11 cellular contexts compared by ENCODE assay signal in the genomic region with DNA sequence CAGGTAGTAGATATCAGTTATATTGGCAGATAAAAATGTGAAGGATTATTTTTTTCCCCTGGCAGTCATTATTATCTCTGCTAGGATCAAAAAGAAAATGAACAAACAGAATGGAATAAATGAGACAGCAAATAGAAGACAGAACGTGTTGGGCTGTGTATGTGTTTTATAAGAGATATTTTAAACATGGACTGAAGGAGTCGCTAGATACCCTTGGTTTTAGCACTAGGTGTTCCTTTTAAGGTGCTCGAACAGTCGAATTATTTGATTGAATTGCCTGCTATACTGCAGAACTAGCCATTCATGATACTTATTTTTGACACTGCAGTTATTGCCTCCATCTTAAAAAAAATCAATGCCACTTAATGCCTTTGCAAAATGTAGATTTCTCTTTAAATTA. TPM values are rescaled to one million over a fixed set of nuclear protein-coding genes. Genes with fewer than 3 reads are reported as not detected.
DNase-seq lines count a peak whose midpoint lies in the region; ATAC-seq and TF ChIP-seq lines count a peak whose summit lies in the region.
"Had no signal": no experiment of that assay in that cellular context is flagged by ENCODE, and none has a peak within 500 bp of the region (broad histone marks: within the 10 kb centered on the region; RNA-seq: fewer than 3 reads in every experiment).

No MANE protein-coding gene starts in this region.

- POLR2A ChIA-PET in AG04450 (lab: Yijun Ruan, JAX), result interaction anchor here (0.6 kb wide), 1 partner anchor 108 kb away, joined by 7 read pairs; no protein-coding TSS in a partner anchor
- POLR2A ChIA-PET in HCT116 (lab: Charles Lee), result no interaction called here
- POLR2A ChIA-PET in CD8-positive, alpha-beta memory T cell (lab: Charles Lee), result no interaction called here

- H3K9me3 Mint-ChIP-seq in CD8-positive, alpha-beta memory T cell, result peaks cover 4 to 18% (median 15%) of the 10 kb centered on the region in 5 donors
- peaks cover 2 to 21% (median 12%) of the 10 kb centered on the region in 7 donors for H3K9me3 Mint-ChIP-seq in CD14-positive monocyte

- no peaks in the 10 kb centered on the region for H3K4me1 Mint-ChIP-seq in CD8-positive, alpha-beta memory T cell
- no peaks in the 10 kb centered on the region for H3K4me1 Mint-ChIP-seq in CD14-positive monocyte
- H3K4me1 Mint-ChIP-seq: activated CD8-positive, alpha-beta memory T cell treated with anti-CD3 and anti-CD28 coated beads, Interleukin-2, amount 10 ng/mL, durations not matched to agents 7 days and 5 days had no signal

- H3K4me1 ChIP-seq in HCT116 (ENCODE audit: control insufficient read depth in 1 of 2, insufficient read depth in 2 of 2, low read length in 2 of 2), result peaks cover 0 to 11% of the 10 kb centered on the region in 2 experiments; a peak in 3 of 4 replicates
- no peaks in the 10 kb centered on the region for H3K4me1 ChIP-seq in CD8-positive, alpha-beta memory T cell (ENCODE audit: insufficient read depth, low read length)
- H3K4me1 ChIP-seq: colonic mucosa had no signal

- H3K27me3 Mint-ChIP-seq in CD8-positive, alpha-beta memory T cell, result peaks cover 31 to 66% of the 10 kb centered on the region in 2 donors
- peaks cover 57 to 82% (median 67%) of the 10 kb centered on the region in 3 donors for H3K27me3 Mint-ChIP-seq in CD14-positive monocyte (ENCODE audit: low read depth in 3 of 3)

- H3K36me3 ChIP-seq in HCT116 (ENCODE audit: control insufficient read depth in 1 of 2, insufficient read depth in 2 of 2, low read length in 2 of 2), result no peaks in the 10 kb centered on the region
- H3K36me3 ChIP-seq in CD8-positive, alpha-beta memory T cell (ENCODE audit: insufficient read depth, low read length), result no peaks in the 10 kb centered on the region
- H3K36me3 ChIP-seq: colonic mucosa had no signal

- peak; percentile 53 for TF ChIP-seq CTCF in AG04450 (IDR thresholded peaks at IDR 0.05; ENCODE audit: low read depth, low read length)
- peak; percentile 18 to 53 (median 26); a peak in 4 of 6 replicates for TF ChIP-seq CTCF in HCT116 (IDR thresholded peaks at IDR 0.05 in 2 of 3, conservative IDR thresholded peaks at IDR 0.05 in 1 of 3; ENCODE audit: borderline replicate concordance in 1 of 3, insufficient read depth in 1 of 3, low read depth in 2 of 3, low read length in 2 of 3)
- TF ChIP-seq CTCF in CD14-positive monocyte (IDR thresholded peaks at IDR 0.05), result no peak

- TF ChIP-seq RAD21 in HCT116 (IDR thresholded peaks at IDR 0.05; ENCODE audit: low read depth), result peak; percentile 59

- H3K9me3 ChIP-seq in AG04450 (ENCODE audit: control insufficient read depth, insufficient read depth, low read length), result peaks cover under 1% of the 10 kb centered on the region; the same call in 1 of the 2 replicates
- H3K9me3 ChIP-seq in HCT116 (ENCODE audit: control insufficient read depth in 1 of 2, insufficient read depth in 1 of 2, low read depth in 1 of 2, low read length in 2 of 2), result no peaks in the 10 kb centered on the region
- no peaks in the 10 kb centered on the region for H3K9me3 ChIP-seq in CD8-positive, alpha-beta memory T cell (ENCODE audit: low read length)
- H3K9me3 ChIP-seq: colonic mucosa had no signal

- RAD21 ChIA-PET in HCT116 (lab: Charles Lee; ENCODE audit: low non-redundant PET in 1 of 2, low total read pairs in 2 of 2, uncharacterized antibody in 2 of 2, unreplicated experiment in 2 of 2), result no interaction called here

- intact Hi-C loops in HCT116 (cut with micrococcal nuclease) (loop anchor here (5.0 to 10.0 kb wide), 3 partner anchors 248 to 1220 kb away; no protein-coding TSS in a partner anchor), CD14-positive monocyte (cut with micrococcal nuclease) (no loop called here)

- no peak overlapping the region for H3K9ac ChIP-seq in HCT116 (ENCODE audit: low read length)

- H3K4me3 ChIP-seq in AG04450 (ENCODE audit: low read depth, low read length), result no peak overlapping the region
- H3K4me3 ChIP-seq in HCT116 (replicated peaks in 1 of 2; ENCODE audit: low read depth in 1 of 2, low read length in 2 of 2), result no peak overlapping the region
- no peak overlapping the region for H3K4me3 ChIP-seq in CD8-positive, alpha-beta memory T cell (ENCODE audit: low read length)
- H3K4me3 ChIP-seq: colonic mucosa had no signal

- H3K27ac Mint-ChIP-seq in CD8-positive, alpha-beta memory T cell, result no peak overlapping the region
- H3K27ac Mint-ChIP-seq in CD14-positive monocyte, result no peak overlapping the region
- H3K27ac Mint-ChIP-seq: activated CD8-positive, alpha-beta memory T cell treated with anti-CD3 and anti-CD28 coated beads, Interleukin-2, amount 10 ng/mL, durations not matched to agents 7 days and 5 days had no signal

- CTCF ChIA-PET in AG04450 (lab: Charles Lee) (no interaction called here), HCT116 (lab: Charles Lee) (no interaction called here)
- CTCF ChIA-PET in CD8-positive, alpha-beta memory T cell (lab: Charles Lee), result no interaction called here

- no peaks in the 10 kb centered on the region for H3K27me3 ChIP-seq in AG04450 (ENCODE audit: control insufficient read depth, insufficient read depth, low read length)
- H3K27me3 ChIP-seq in HCT116 (ENCODE audit: insufficient read depth, low read length), result 0 out of 2 replicates have a peak, but pooled peaks cover 6% of the 10 kb centered on the region
- H3K27me3 ChIP-seq in CD8-positive, alpha-beta memory T cell (ENCODE audit: insufficient read depth, low read length, poor library complexity, severe bottlenecking), result peaks cover 6% of the 10 kb centered on the region

- H3K36me3 Mint-ChIP-seq in CD8-positive, alpha-beta memory T cell, result peaks cover 0 to 3% (median 0%) of the 10 kb centered on the region in 3 donors
- H3K36me3 Mint-ChIP-seq in CD14-positive monocyte, result peaks cover 0 to 3% of the 10 kb centered on the region in 2 donors
- H3K36me3 Mint-ChIP-seq: activated CD8-positive, alpha-beta memory T cell treated with anti-CD3 and anti-CD28 coated beads, Interleukin-2, amount 10 ng/mL, durations not matched to agents 7 days and 5 days had no signal

- H3K4me2 ChIP-seq in HCT116 (ENCODE audit: low read length), result no peak overlapping the region

- TF ChIP-seq POLR2A in HCT116 (IDR thresholded peaks at IDR 0.05; ENCODE audit: borderline replicate concordance, extremely low read depth, insufficient read depth, insufficient read length), result no peak

- H3K79me2 ChIP-seq in HCT116 (ENCODE audit: insufficient read depth, low read length), result no peaks in the 10 kb centered on the region

- BruUV-seq in HCT116 (replicated peaks; lab: Mats Ljungman, UMichigan), result no TSS peak

- H3K27ac ChIP-seq in AG04450 (ENCODE audit: low read depth, low read length) (no peak overlapping the region), HCT116 (ENCODE audit: low read depth, low read length) (no peak overlapping the region)
- H3K27ac ChIP-seq in CD8-positive, alpha-beta memory T cell (ENCODE audit: low read depth, low read length), result no peak overlapping the region
- H3K27ac ChIP-seq: colonic mucosa had no signal

- H3K4me3 Mint-ChIP-seq in CD8-positive, alpha-beta memory T cell, result no peak overlapping the region
- no peak overlapping the region for H3K4me3 Mint-ChIP-seq in CD14-positive monocyte
- H3K4me3 Mint-ChIP-seq: activated CD8-positive, alpha-beta memory T cell treated with anti-CD3 and anti-CD28 coated beads, Interleukin-2, amount 10 ng/mL, durations not matched to agents 7 days and 5 days had no signal

- H4K20me1 ChIP-seq in HCT116 (ENCODE audit: insufficient read depth), result no peaks in the 10 kb centered on the region; the same call in 1 of the 2 replicates

- ATAC-seq in HCT116, result no peak
- ATAC-seq in stimulated activated naive CD8-positive, alpha-beta T cell treated with anti-CD3 and anti-CD28 coated beads, Interleukin-15, Interleukin-2, amounts not matched to agents 100 U/mL and 50 U/mL, for 24 hours, result no peak
- ATAC-seq: activated CD8-positive, alpha-beta memory T cell treated with anti-CD3 and anti-CD28 coated beads, Interleukin-2, amount 10 ng/mL, durations not matched to agents 7 days and 5 days had no signal

- no peak overlapping the region for H2AFZ ChIP-seq in HCT116 (ENCODE audit: low read depth, low read length, poor library complexity, severe bottlenecking)

- H3K9me2 ChIP-seq in HCT116 (ENCODE audit: insufficient read depth), result no peaks in the 10 kb centered on the region

- no peak for DNase-seq in AG04450 (ENCODE audit: low read depth, low spot score)
- DNase-seq in HCT116 (ENCODE audit: low read depth, low spot score), result no peak
- peak; percentile 80 for DNase-seq in NCI-H748 (lab: John Stamatoyannopoulos, UW; ENCODE audit: unreplicated experiment)
- DNase-seq in dermis blood vessel endothelial cell, result peak; percentile 2
- DNase-seq in CD8-positive, alpha-beta memory T cell, result no peak
- no peak for DNase-seq in CD14-positive monocyte (ENCODE audit: low spot score)
- no peak for DNase-seq in stimulated activated CD4-positive, alpha-beta T cell treated with anti-CD3 and anti-CD28 coated beads, Interleukin-4, amount 100 ng/mL, for 4 hours
- DNase-seq in stimulated activated naive CD8-positive, alpha-beta T cell treated with anti-CD3 and anti-CD28 coated beads, Interleukin-15, Interleukin-2, amounts not matched to agents 100 U/mL and 50 U/mL, for 24 hours, result no peak

RNA-seq across cellular contexts. Expression of gene GRIK2, which starts 3.7 kb away (rescaled TPM):
- polyA plus RNA-seq in AG04450 (2011; rRNA removed) (10.6 and 12.8 TPM in 2 replicates), CD14-positive monocyte (not detected)
- 36.1 and 45.0 TPM in 2 replicates for polyA minus RNA-seq in AG04450 (2011; rRNA and poly(A)+ RNA removed)
- total RNA-seq in HCT116 (2021; ENCODE audit: unreplicated experiment) (0.64 TPM), dermis blood vessel endothelial cell (under 0.01 and 0.34 TPM in 2 replicates)
- 0.09 and 0.14 TPM in 2 replicates for polyA plus RNA-seq in HCT116 (2012)
- not detected for total RNA-seq in CD8-positive, alpha-beta memory T cell
- not detected for polyA plus RNA-seq in CD8-positive, alpha-beta memory T cell
- total RNA-seq: activated CD8-positive, alpha-beta memory T cell treated with anti-CD3 and anti-CD28 coated beads, Interleukin-2, amount 10 ng/mL, durations not matched to agents 7 days and 5 days; pulmonary artery endothelial cell had no signal

Comparison
In these comparisons a context has a peak if more than half of its experiments do, and no peak if none do; other contexts are left out.
1. DNase-seq: peak in NCI-H748 (single experiment) and dermis blood vessel endothelial cell (single experiment); none in AG04450 (single experiment), HCT116 (single experiment), CD8-positive, alpha-beta memory T cell (0 of 5), CD14-positive monocyte (single experiment), stimulated activated CD4-positive, alpha-beta T cell treated with anti-CD3 and anti-CD28 coated beads, Interleukin-4, amount 100 ng/mL, for 4 hours (0 of 2) and stimulated activated naive CD8-positive, alpha-beta T cell treated with anti-CD3 and anti-CD28 coated beads, Interleukin-15, Interleukin-2, amounts not matched to agents 100 U/mL and 50 U/mL, for 24 hours (single experiment).